1 cellular context compared by ENCODE assay signal in genomic region chr12:5244513-5244972, GRCh38.
TF ChIP-seq lines count a peak whose summit lies in the region.

No MANE protein-coding gene starts in this region.

TF ChIP-seq in GM23338, 12 proteins besides CTCF, POLR2A, EP300 and RAD21 (continued from another document):
- no peak for TF ChIP-seq REST (IDR thresholded peaks at IDR 0.05; ENCODE audit: unreplicated experiment)
